Comparison of ENCODE assay signal across 1 cellular context in the genomic region with DNA sequence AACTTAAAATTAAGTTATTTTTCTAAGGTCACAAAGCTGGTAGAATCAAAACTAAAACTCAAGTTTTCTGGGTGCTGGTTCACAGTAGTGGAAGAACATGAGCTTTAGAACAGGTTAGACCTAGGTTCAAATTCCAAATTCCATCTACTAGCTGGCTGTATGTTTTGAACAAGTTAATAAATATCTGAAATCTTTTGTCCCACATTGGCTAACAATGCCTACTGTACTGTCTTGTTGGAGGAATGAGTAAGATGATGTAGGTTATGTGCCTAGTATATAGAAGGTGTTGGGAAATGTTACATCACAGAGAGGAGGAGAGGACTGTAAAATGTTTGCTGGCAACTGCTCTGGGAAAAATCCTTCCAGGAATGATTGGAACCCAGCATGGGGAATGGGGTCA.
TF ChIP-seq lines count a peak whose summit lies in the region.

No MANE protein-coding gene starts in this region.

TF ChIP-seq in SK-N-SH treated with all-trans-retinoic acid at 6 μM for 48 hours, 23 proteins besides CTCF, POLR2A, EP300 and RAD21 (continued from another document):
- TF ChIP-seq OSR1 (CRISPR knock-in tag; IDR thresholded peaks at IDR 0.05) (no peak), ISL1 (CRISPR knock-in tag; IDR thresholded peaks at IDR 0.05) (no peak), GLIS3 (CRISPR knock-in tag; IDR thresholded peaks at IDR 0.05) (no peak), ZNF70 (CRISPR knock-in tag; IDR thresholded peaks at IDR 0.05) (no peak), ZNF8 (CRISPR knock-in tag; IDR thresholded peaks at IDR 0.05) (no peak), SNAI2 (CRISPR knock-in tag; IDR thresholded peaks at IDR 0.05) (no peak), CSDC2 (CRISPR knock-in tag; IDR thresholded peaks at IDR 0.05) (no peak), ZC3H10 (CRISPR knock-in tag; IDR thresholded peaks at IDR 0.05) (no peak)
